ENCODE assay signal across 11 cellular contexts in genomic region chr1:156879876-156880275, GRCh38. TPM values are rescaled to one million over a fixed set of nuclear protein-coding genes. Genes with fewer than 3 reads are reported as not detected.
"Had no signal": no experiment of that assay in that cellular context is flagged by ENCODE, and none has a peak within 500 bp of the region (broad histone marks: within the 10 kb centered on the region; RNA-seq: fewer than 3 reads in every experiment).

No MANE protein-coding gene starts in this region.

- H3K9me3 ChIP-seq: HAP-1 had no signal

- H2AFZ ChIP-seq: GM23248 had no signal

- H3K9ac ChIP-seq: GM23248 had no signal

- H3K36me3 ChIP-seq: HAP-1 had no signal

- ATAC-seq: HCT116, HepG2 had no signal

- H3K4me3 ChIP-seq: GM23248, HAP-1 had no signal

- H3K4me1 ChIP-seq: HAP-1 had no signal

- H3K9me3 Mint-ChIP-seq: IgD-negative memory B cell had no signal

- H3K27ac Mint-ChIP-seq: IgD-negative memory B cell had no signal

- H3K27ac ChIP-seq: GM23248, HL-60 had no signal

- H3K4me3 Mint-ChIP-seq: IgD-negative memory B cell had no signal

- DNase-seq: GM23248, GOT3, H7, KG1 had no signal

RNA-seq across cellular contexts. Expression of gene PEAR1, which starts 13.6 kb away (rescaled TPM):
- total RNA-seq: H4 had no signal
- polyA plus RNA-seq: IgD-negative memory B cell had no signal

RNA-seq across cellular contexts. Expression of gene NTRK1, which starts 19.2 kb away (rescaled TPM):
- total RNA-seq: HepG2 had no signal
- polyA plus RNA-seq: HepG2, IgD-negative memory B cell had no signal

RNA-seq across cellular contexts. Expression of gene INSRR, which starts 21.0 kb away (rescaled TPM):
- total RNA-seq: GM23248, H4, H7, HepG2, HT1080 had no signal
- polyA plus RNA-seq: HepG2, IgD-negative memory B cell had no signal

RNA-seq across cellular contexts. Expression of gene LRRC71, which starts 40.6 kb away (rescaled TPM):
- total RNA-seq: H4, H7, HepG2, HT1080 had no signal
- polyA plus RNA-seq: GM23248, HepG2, IgD-negative memory B cell had no signal
